In the genomic region with DNA sequence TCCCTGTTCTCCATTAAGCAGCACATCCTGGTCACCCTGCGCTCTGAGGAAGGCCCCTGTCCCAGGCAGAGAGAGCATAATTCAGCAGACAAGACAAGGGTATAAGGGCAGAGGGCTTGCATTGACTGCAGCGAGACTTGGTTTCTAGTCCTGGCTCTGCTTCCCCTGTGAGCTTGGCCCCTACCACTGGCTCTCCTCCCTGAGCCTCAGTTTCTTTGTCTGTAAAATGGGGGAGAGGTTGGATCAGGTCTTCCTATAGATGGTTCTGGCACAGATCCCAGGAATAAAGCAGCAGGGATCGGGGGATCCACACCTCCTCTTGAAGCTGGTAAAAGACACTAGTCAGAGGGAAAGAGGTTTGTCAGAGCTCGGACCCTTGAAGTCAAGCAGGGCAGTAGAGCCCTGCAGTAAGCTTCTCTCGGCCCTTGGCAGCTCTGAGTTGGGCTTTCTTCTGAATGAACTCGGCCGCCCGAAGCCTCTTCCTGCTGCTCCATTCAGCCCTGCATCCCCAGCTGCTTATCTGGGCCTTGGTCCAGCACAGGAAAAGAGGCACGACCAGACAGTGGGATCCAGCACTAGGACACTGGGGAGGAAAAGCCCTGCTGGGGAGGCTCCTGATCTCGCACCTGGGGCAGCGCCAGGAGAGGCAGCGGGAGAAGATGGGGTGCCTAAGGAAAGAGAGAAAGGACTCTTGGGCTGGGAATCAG, we compare ENCODE assay signal across 1 cellular context.
TF ChIP-seq lines count a peak whose summit lies in the region.

No MANE protein-coding gene starts in this region.

TF ChIP-seq in K562, 482 proteins besides CTCF, POLR2A, EP300 and RAD21 (continued from another document and continues in another):
- no peak for TF ChIP-seq BDP1 (IDR thresholded peaks at IDR 0.05; ENCODE audit: insufficient read depth, insufficient read length)
- TF ChIP-seq PHF8 (IDR thresholded peaks at IDR 0.05; ENCODE audit: borderline replicate concordance, low read length) = no peak
- no peak for TF ChIP-seq ZNF445 (CRISPR knock-in tag; IDR thresholded peaks at IDR 0.05; ENCODE audit: low read depth)
- TF ChIP-seq LCOR (CRISPR knock-in tag; IDR thresholded peaks at IDR 0.05) = no peak
- no peak for TF ChIP-seq GABPB2 (CRISPR knock-in tag; conservative IDR thresholded peaks at IDR 0.05)
- TF ChIP-seq, protein P1, sequence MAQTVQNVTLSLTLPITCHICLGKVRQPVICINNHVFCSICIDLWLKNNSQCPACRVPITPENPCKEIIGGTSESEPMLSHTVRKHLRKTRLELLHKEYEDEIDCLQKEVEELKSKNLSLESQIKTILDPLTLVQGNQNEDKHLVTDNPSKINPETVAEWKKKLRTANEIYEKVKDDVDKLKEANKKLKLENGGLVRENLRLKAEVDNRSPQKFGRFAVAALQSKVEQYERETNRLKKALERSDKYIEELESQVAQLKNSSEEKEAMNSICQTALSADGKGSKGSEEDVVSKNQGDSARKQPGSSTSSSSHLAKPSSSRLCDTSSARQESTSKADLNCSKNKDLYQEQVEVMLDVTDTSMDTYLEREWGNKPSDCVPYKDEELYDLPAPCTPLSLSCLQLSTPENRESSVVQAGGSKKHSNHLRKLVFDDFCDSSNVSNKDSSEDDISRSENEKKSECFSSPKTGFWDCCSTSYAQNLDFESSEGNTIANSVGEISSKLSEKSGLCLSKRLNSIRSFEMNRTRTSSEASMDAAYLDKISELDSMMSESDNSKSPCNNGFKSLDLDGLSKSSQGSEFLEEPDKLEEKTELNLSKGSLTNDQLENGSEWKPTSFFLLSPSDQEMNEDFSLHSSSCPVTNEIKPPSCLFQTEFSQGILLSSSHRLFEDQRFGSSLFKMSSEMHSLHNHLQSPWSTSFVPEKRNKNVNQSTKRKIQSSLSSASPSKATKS (CRISPR knock-in tag; IDR thresholded peaks at IDR 0.05) = no peak
- TF ChIP-seq TAF1 (IDR thresholded peaks at IDR 0.05; ENCODE audit: control insufficient read depth, extremely low read depth, insufficient read depth, low read length, severe bottlenecking) = peak; percentile 17
- TF ChIP-seq MTA3 (IDR thresholded peaks at IDR 0.05; ENCODE audit: borderline replicate concordance) = no peak
- TF ChIP-seq ZNF644 (tag; IDR thresholded peaks at IDR 0.05; ENCODE audit: low read depth) = no peak
- TF ChIP-seq KDM1A (IDR thresholded peaks at IDR 0.05) = peak; percentile 68 to 87; a peak in 3 of 4 replicates
- TF ChIP-seq ZNF589 (CRISPR knock-in tag; IDR thresholded peaks at IDR 0.05; ENCODE audit: low read depth) = no peak
- no peak for TF ChIP-seq PHF20 (IDR thresholded peaks at IDR 0.05; ENCODE audit: partially characterized antibody)
- TF ChIP-seq, protein P2, sequence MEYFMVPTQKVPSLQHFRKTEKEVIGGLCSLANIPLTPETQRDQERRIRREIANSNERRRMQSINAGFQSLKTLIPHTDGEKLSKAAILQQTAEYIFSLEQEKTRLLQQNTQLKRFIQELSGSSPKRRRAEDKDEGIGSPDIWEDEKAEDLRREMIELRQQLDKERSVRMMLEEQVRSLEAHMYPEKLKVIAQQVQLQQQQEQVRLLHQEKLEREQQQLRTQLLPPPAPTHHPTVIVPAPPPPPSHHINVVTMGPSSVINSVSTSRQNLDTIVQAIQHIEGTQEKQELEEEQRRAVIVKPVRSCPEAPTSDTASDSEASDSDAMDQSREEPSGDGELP (CRISPR knock-in tag; IDR thresholded peaks at IDR 0.05; ENCODE audit: borderline replicate concordance) = peak; percentile 24; the same call in 1 of the 2 replicates
- TF ChIP-seq CEBPB (tag; IDR thresholded peaks at IDR 0.05) = no peak
- TF ChIP-seq ELF2 (CRISPR knock-in tag; IDR thresholded peaks at IDR 0.05) = no peak
- TF ChIP-seq ADNP (tag; IDR thresholded peaks at IDR 0.05) = peak; percentile 82
- TF ChIP-seq, protein P3, sequence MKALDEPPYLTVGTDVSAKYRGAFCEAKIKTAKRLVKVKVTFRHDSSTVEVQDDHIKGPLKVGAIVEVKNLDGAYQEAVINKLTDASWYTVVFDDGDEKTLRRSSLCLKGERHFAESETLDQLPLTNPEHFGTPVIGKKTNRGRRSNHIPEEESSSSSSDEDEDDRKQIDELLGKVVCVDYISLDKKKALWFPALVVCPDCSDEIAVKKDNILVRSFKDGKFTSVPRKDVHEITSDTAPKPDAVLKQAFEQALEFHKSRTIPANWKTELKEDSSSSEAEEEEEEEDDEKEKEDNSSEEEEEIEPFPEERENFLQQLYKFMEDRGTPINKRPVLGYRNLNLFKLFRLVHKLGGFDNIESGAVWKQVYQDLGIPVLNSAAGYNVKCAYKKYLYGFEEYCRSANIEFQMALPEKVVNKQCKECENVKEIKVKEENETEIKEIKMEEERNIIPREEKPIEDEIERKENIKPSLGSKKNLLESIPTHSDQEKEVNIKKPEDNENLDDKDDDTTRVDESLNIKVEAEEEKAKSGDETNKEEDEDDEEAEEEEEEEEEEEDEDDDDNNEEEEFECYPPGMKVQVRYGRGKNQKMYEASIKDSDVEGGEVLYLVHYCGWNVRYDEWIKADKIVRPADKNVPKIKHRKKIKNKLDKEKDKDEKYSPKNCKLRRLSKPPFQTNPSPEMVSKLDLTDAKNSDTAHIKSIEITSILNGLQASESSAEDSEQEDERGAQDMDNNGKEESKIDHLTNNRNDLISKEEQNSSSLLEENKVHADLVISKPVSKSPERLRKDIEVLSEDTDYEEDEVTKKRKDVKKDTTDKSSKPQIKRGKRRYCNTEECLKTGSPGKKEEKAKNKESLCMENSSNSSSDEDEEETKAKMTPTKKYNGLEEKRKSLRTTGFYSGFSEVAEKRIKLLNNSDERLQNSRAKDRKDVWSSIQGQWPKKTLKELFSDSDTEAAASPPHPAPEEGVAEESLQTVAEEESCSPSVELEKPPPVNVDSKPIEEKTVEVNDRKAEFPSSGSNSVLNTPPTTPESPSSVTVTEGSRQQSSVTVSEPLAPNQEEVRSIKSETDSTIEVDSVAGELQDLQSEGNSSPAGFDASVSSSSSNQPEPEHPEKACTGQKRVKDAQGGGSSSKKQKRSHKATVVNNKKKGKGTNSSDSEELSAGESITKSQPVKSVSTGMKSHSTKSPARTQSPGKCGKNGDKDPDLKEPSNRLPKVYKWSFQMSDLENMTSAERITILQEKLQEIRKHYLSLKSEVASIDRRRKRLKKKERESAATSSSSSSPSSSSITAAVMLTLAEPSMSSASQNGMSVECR (CRISPR knock-in tag; IDR thresholded peaks at IDR 0.05) = 0 out of 2 replicates have a peak, but pooled peaks have one; percentile 29
- TF ChIP-seq TCFL5 (CRISPR knock-in tag; conservative IDR thresholded peaks at IDR 0.05) = no peak
- TF ChIP-seq BCL6 (CRISPR knock-in tag; IDR thresholded peaks at IDR 0.05) = no peak
- TF ChIP-seq HDAC2 (IDR thresholded peaks at IDR 0.05) = peak; percentile 36; the same call in 1 of the 2 replicates
- TF ChIP-seq EWSR1 (IDR thresholded peaks at IDR 0.05; ENCODE audit: borderline replicate concordance, low read depth, partially characterized antibody) = no peak
- no peak for TF ChIP-seq SMAD2 (IDR thresholded peaks at IDR 0.05; ENCODE audit: low read depth, low read length)
- TF ChIP-seq MAFK (IDR thresholded peaks at IDR 0.05; ENCODE audit: low read length) = no peak
- TF ChIP-seq TAF7 (tag; IDR thresholded peaks at IDR 0.05) = no peak
- TF ChIP-seq, protein P4, sequence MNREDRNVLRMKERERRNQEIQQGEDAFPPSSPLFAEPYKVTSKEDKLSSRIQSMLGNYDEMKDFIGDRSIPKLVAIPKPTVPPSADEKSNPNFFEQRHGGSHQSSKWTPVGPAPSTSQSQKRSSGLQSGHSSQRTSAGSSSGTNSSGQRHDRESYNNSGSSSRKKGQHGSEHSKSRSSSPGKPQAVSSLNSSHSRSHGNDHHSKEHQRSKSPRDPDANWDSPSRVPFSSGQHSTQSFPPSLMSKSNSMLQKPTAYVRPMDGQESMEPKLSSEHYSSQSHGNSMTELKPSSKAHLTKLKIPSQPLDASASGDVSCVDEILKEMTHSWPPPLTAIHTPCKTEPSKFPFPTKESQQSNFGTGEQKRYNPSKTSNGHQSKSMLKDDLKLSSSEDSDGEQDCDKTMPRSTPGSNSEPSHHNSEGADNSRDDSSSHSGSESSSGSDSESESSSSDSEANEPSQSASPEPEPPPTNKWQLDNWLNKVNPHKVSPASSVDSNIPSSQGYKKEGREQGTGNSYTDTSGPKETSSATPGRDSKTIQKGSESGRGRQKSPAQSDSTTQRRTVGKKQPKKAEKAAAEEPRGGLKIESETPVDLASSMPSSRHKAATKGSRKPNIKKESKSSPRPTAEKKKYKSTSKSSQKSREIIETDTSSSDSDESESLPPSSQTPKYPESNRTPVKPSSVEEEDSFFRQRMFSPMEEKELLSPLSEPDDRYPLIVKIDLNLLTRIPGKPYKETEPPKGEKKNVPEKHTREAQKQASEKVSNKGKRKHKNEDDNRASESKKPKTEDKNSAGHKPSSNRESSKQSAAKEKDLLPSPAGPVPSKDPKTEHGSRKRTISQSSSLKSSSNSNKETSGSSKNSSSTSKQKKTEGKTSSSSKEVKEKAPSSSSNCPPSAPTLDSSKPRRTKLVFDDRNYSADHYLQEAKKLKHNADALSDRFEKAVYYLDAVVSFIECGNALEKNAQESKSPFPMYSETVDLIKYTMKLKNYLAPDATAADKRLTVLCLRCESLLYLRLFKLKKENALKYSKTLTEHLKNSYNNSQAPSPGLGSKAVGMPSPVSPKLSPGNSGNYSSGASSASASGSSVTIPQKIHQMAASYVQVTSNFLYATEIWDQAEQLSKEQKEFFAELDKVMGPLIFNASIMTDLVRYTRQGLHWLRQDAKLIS (CRISPR knock-in tag; IDR thresholded peaks at IDR 0.05) = 0 out of 2 replicates have a peak, but pooled peaks have one; percentile 41
- TF ChIP-seq SMARCA5 (IDR thresholded peaks at IDR 0.05) = peak; percentile 37; the same call in 1 of the 2 replicates
- peak in 1 of 2 experiments; percentile 56; a peak in 3 of 4 replicates for TF ChIP-seq RCOR1 (IDR thresholded peaks at IDR 0.05; ENCODE audit: borderline replicate concordance in 1 of 2, low read depth in 2 of 2, low read length in 2 of 2)
- TF ChIP-seq, protein P5, sequence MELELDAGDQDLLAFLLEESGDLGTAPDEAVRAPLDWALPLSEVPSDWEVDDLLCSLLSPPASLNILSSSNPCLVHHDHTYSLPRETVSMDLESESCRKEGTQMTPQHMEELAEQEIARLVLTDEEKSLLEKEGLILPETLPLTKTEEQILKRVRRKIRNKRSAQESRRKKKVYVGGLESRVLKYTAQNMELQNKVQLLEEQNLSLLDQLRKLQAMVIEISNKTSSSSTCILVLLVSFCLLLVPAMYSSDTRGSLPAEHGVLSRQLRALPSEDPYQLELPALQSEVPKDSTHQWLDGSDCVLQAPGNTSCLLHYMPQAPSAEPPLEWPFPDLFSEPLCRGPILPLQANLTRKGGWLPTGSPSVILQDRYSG (tag; conservative IDR thresholded peaks at IDR 0.05; ENCODE audit: low read depth) = no peak
- TF ChIP-seq BRF1 (IDR thresholded peaks at IDR 0.05; ENCODE audit: borderline replicate concordance, extremely low read depth, insufficient read length) = no peak
- TF ChIP-seq ZNF347 (CRISPR knock-in tag; IDR thresholded peaks at IDR 0.05; ENCODE audit: low read depth) = no peak
- TF ChIP-seq, protein P6, sequence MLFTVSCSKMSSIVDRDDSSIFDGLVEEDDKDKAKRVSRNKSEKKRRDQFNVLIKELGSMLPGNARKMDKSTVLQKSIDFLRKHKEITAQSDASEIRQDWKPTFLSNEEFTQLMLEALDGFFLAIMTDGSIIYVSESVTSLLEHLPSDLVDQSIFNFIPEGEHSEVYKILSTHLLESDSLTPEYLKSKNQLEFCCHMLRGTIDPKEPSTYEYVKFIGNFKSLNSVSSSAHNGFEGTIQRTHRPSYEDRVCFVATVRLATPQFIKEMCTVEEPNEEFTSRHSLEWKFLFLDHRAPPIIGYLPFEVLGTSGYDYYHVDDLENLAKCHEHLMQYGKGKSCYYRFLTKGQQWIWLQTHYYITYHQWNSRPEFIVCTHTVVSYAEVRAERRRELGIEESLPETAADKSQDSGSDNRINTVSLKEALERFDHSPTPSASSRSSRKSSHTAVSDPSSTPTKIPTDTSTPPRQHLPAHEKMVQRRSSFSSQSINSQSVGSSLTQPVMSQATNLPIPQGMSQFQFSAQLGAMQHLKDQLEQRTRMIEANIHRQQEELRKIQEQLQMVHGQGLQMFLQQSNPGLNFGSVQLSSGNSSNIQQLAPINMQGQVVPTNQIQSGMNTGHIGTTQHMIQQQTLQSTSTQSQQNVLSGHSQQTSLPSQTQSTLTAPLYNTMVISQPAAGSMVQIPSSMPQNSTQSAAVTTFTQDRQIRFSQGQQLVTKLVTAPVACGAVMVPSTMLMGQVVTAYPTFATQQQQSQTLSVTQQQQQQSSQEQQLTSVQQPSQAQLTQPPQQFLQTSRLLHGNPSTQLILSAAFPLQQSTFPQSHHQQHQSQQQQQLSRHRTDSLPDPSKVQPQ (CRISPR knock-in tag; IDR thresholded peaks at IDR 0.05; ENCODE audit: borderline replicate concordance) = no peak
- TF ChIP-seq ZNF584 (CRISPR knock-in tag; IDR thresholded peaks at IDR 0.05; ENCODE audit: low read depth) = no peak
- TF ChIP-seq, protein P7, sequence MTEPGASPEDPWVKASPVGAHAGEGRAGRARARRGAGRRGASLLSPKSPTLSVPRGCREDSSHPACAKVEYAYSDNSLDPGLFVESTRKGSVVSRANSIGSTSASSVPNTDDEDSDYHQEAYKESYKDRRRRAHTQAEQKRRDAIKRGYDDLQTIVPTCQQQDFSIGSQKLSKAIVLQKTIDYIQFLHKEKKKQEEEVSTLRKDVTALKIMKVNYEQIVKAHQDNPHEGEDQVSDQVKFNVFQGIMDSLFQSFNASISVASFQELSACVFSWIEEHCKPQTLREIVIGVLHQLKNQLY (CRISPR knock-in tag; conservative IDR thresholded peaks at IDR 0.05) = no peak
- TF ChIP-seq SMAD3 (CRISPR knock-in tag; conservative IDR thresholded peaks at IDR 0.05) = no peak
- TF ChIP-seq, protein P8, sequence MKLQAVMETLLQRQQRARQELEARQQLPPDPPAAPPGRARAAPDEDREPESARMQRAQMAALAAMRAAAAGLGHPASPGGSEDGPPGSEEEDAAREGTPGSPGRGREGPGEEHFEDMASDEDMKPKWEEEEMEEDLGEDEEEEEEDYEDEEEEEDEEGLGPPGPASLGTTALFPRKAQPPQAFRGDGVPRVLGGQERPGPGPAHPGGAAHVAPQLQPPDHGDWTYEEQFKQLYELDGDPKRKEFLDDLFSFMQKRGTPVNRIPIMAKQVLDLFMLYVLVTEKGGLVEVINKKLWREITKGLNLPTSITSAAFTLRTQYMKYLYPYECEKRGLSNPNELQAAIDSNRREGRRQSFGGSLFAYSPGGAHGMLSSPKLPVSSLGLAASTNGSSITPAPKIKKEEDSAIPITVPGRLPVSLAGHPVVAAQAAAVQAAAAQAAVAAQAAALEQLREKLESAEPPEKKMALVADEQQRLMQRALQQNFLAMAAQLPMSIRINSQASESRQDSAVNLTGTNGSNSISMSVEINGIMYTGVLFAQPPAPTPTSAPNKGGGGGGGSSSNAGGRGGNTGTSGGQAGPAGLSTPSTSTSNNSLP (IDR thresholded peaks at IDR 0.05; ENCODE audit: borderline replicate concordance, low read depth, low read length) = no peak
- TF ChIP-seq NFIC (IDR thresholded peaks at IDR 0.05) = 0 out of 2 replicates have a peak, but pooled peaks have one; percentile 18
- TF ChIP-seq JUND (IDR thresholded peaks at IDR 0.05; ENCODE audit: borderline replicate concordance, low read depth, low read length) = no peak
- no peak for TF ChIP-seq JUND (tag; IDR thresholded peaks at IDR 0.05; ENCODE audit: borderline replicate concordance, low read depth, low read length)
- TF ChIP-seq, protein P9, sequence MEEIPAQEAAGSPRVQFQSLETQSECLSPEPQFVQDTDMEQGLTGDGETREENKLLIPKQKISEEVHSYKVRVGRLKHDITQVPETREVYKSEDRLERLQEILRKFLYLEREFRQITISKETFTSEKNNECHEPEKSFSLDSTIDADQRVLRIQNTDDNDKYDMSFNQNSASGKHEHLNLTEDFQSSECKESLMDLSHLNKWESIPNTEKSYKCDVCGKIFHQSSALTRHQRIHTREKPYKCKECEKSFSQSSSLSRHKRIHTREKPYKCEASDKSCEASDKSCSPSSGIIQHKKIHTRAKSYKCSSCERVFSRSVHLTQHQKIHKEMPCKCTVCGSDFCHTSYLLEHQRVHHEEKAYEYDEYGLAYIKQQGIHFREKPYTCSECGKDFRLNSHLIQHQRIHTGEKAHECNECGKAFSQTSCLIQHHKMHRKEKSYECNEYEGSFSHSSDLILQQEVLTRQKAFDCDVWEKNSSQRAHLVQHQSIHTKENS (CRISPR knock-in tag; IDR thresholded peaks at IDR 0.05) = no peak
